In the genomic region with DNA sequence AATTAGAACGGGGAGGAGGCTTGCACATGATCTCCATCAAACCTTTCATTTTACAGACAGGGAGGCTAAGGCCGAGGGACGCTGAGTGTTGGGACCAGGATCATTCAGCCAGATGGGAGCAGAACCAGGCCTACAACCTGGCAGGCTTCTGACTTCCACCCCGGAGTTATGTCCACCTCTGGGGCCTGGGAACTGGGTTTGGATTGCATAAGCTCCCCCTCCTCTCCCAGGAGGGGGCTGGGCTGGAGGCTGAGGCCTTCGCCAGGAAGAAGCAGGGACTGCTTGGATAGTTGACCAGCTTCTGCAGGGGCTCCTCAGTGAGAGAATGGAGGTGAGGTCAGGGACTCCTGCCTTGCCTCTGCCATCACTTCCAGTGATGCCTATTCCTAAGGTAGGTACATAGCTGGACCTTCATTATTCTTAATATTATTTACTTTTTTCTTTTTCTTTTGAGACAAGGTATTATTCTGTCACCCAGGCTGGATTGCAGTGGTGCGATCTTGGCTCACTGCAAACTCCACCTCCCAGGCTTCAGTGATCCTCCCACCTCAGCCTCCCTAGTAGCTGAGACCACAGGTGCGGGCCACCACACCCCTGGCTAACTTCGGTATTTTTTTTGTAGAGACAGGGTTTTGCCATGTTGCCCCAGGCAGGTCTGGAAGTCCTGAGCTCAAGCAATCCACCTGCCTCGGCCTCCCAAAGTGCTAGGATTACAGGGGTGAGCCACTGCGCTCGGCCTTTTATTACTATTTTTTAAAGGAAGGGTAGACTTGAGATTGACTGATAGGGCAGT, we compare ENCODE assay signal across 9 cellular contexts. TPM values are rescaled to one million over a fixed set of nuclear protein-coding genes. Genes with fewer than 3 reads are reported as not detected.
DNase-seq lines count a peak whose midpoint lies in the region; ATAC-seq and TF ChIP-seq lines count a peak whose summit lies in the region.
"Had no signal": no experiment of that assay in that cellular context is flagged by ENCODE, and none has a peak within 500 bp of the region (broad histone marks: within the 10 kb centered on the region; RNA-seq: fewer than 3 reads in every experiment).

No MANE protein-coding gene starts in this region.

- no peak for TF ChIP-seq POLR2A in suprapubic skin (IDR thresholded peaks at IDR 0.05)

- H3K27ac ChIP-seq in suprapubic skin, result no peak overlapping the region

- no peaks in the 10 kb centered on the region for H3K27me3 Mint-ChIP-seq in activated T-cell treated with anti-CD3 and anti-CD28 coated beads, Interleukin-2, amount 50 U/mL, for 4 hours (ENCODE audit: low read depth)
- H3K27me3 Mint-ChIP-seq in T-helper 17 cell, result no peaks in the 10 kb centered on the region

- H3K4me3 Mint-ChIP-seq in activated T-cell treated with anti-CD3 and anti-CD28 coated beads, Interleukin-2, amount 50 U/mL, for 4 hours, result peak overlapping the region; percentile 90
- peak overlapping the region; percentile 94 for H3K4me3 Mint-ChIP-seq in T-helper 17 cell

- H3K4me3 ChIP-seq in iPS-18c (ENCODE audit: insufficient read depth, low read depth, low read length), result peak overlapping the region; percentile 73; the same call in 1 of the 2 replicates
- peak overlapping the region; percentile 69 for H3K4me3 ChIP-seq in suprapubic skin

- H3K4me1 Mint-ChIP-seq in activated T-cell treated with anti-CD3 and anti-CD28 coated beads, Interleukin-2, amount 50 U/mL, for 4 hours (ENCODE audit: low read depth), result peaks cover 35% of the 10 kb centered on the region
- H3K4me1 Mint-ChIP-seq in T-helper 17 cell, result peaks cover 23% of the 10 kb centered on the region

- H3K9me3 ChIP-seq in T-helper 17 cell (ENCODE audit: control insufficient read depth, low read length, poor library complexity, severe bottlenecking) (no peaks in the 10 kb centered on the region), iPS-18c (ENCODE audit: control insufficient read depth, insufficient read depth, low read length) (no peaks in the 10 kb centered on the region), suprapubic skin (no peaks in the 10 kb centered on the region)

- no peak for TF ChIP-seq CTCF in suprapubic skin (IDR thresholded peaks at IDR 0.05)

- no peaks in the 10 kb centered on the region for H3K27me3 ChIP-seq in suprapubic skin

- ATAC-seq in activated T-cell treated with anti-CD3 and anti-CD28 coated beads, Interleukin-2, amount 50 U/mL, for 4 hours, result no peak
- no peak for ATAC-seq in T-helper 17 cell
- ATAC-seq in GM21367 (IDR thresholded peaks at IDR 0.05; ENCODE audit: unreplicated experiment), result no peak
- ATAC-seq in GM19455 (IDR thresholded peaks at IDR 0.05; ENCODE audit: unreplicated experiment), result no peak
- no peak for ATAC-seq in GM21786 (IDR thresholded peaks at IDR 0.05; ENCODE audit: unreplicated experiment)

- 85% methylated on average over 11 of the region's 11 CpGs for WGBS in suprapubic skin

- H3K36me3 ChIP-seq in suprapubic skin, result no peaks in the 10 kb centered on the region

- peaks cover 12% of the 10 kb centered on the region for H3K4me1 ChIP-seq in suprapubic skin

- no peak for DNase-seq in activated T-cell treated with anti-CD3 and anti-CD28 coated beads, Interleukin-2, amount 50 U/mL, for 4 hours
- DNase-seq in activated T-cell treated with anti-CD3 and anti-CD28 coated beads for 4 hours (no peak), T-helper 17 cell (no peak), suprapubic skin (ENCODE audit: low spot score in 2 of 2) (no peak)
- DNase-seq: IMR-90 had no signal

- H3K27ac Mint-ChIP-seq in T-helper 17 cell, result peak overlapping the region; percentile 94

- TF ChIP-seq EP300 in suprapubic skin (IDR thresholded peaks at IDR 0.05), result no peak

- H3K9me3 Mint-ChIP-seq in activated T-cell treated with anti-CD3 and anti-CD28 coated beads, Interleukin-2, amount 50 U/mL, for 4 hours, result no peaks in the 10 kb centered on the region

- H3K36me3 Mint-ChIP-seq in activated T-cell treated with anti-CD3 and anti-CD28 coated beads, Interleukin-2, amount 50 U/mL, for 4 hours (ENCODE audit: insufficient read depth), result no peaks in the 10 kb centered on the region
- no peaks in the 10 kb centered on the region for H3K36me3 Mint-ChIP-seq in T-helper 17 cell (ENCODE audit: low read depth)

RNA-seq across cellular contexts. Expression of gene SNX10, which starts 1.3 kb away (rescaled TPM):
- total RNA-seq in activated T-cell treated with anti-CD3 and anti-CD28 coated beads, Interleukin-2, amount 50 U/mL, for 4 hours, result 10 to 100 TPM; 18.5 to 22.6 (median 18.9) TPM
- total RNA-seq in T-helper 17 cell (10 to 100 TPM in 1 of 2 donors, 1 to 10 TPM in 1; 9.8 to 12.4 TPM), suprapubic skin (1 to 10 TPM in 3 of 4 donors, under 1 TPM in 1; 0.87 to 5.2 (median 2.0) TPM)
- total RNA-seq: IMR-90 had no signal
